ENCODE assay signal across 35 cellular contexts in genomic region chr1:185358957-185359356, GRCh38.
"Had no signal": no experiment of that assay in that cellular context is flagged by ENCODE, and none has a peak within 500 bp of the region (broad histone marks: within the 10 kb centered on the region; RNA-seq: fewer than 3 reads in every experiment).

No MANE protein-coding gene starts in this region.

- H3K27me3 Mint-ChIP-seq: activated naive CD4-positive, alpha-beta T cell treated with anti-CD3 and anti-CD28 coated beads, Interleukin-2, amount 50 U/mL, for 24 hours; activated naive CD8-positive, alpha-beta T cell treated with anti-CD3 and anti-CD28 coated beads, Interleukin-2, amount 10 ng/mL, durations not matched to agents 7 days and 5 days; activated T-cell treated with anti-CD3 and anti-CD28 coated beads, Interleukin-2, amount 50 U/mL, for 24 hours had no signal

- ATAC-seq: activated CD8-positive, alpha-beta T cell treated with anti-CD3 and anti-CD28 coated beads, Interleukin-2, amount 10 ng/mL, durations not matched to agents 7 days and 5 days; body of pancreas; PC-3 had no signal

- H3K27me3 ChIP-seq: ascending aorta, body of pancreas, breast epithelium, MG63, Peyer's patch had no signal

- H3K4me1 ChIP-seq: ascending aorta, body of pancreas, breast epithelium, Peyer's patch had no signal

- H3K36me3 Mint-ChIP-seq: IgD-negative memory B cell had no signal

- H3K9me3 ChIP-seq: body of pancreas, Peyer's patch had no signal

- DNase-seq: activated CD4-positive, alpha-beta T cell treated with anti-CD3 and anti-CD28 coated beads for 1 hour; activated CD4-positive, alpha-beta T cell treated with anti-CD3 and anti-CD28 coated beads for 48 hours; activated CD4-positive, alpha-beta T cell treated with anti-CD3 and anti-CD28 coated beads, Interleukin-2, amount 50 U/mL, for 48 hours; activated CD4-positive, CD25-positive, alpha-beta regulatory T cell; activated CD8-positive, alpha-beta T cell treated with anti-CD3 and anti-CD28 coated beads, Interleukin-2, amount 10 ng/mL, durations not matched to agents 7 days and 5 days; activated gamma-delta T cell; activated naive CD4-positive, alpha-beta T cell treated with Interleukin-2 at 50 U/mL for 16 hours; activated naive CD8-positive, alpha-beta T cell treated with anti-CD3 and anti-CD28 coated beads, Interleukin-2, amount 10 ng/mL, durations not matched to agents 7 days and 5 days; activated T-cell treated with anti-CD3 and anti-CD28 coated beads, Interleukin-2, amount 50 U/mL, for 24 hours; amygdala; body of pancreas; Kasumi-1; KG1; MG63; NCI-H1092; NCI-H1436 treated with DMSO at 0.1 percent for 48 hours; NCI-H1694 treated with DMSO at 0.1 percent for 48 hours; NCI-H2029; NCI-H345; NCI-H524 treated with DMSO at 0.1 percent for 48 hours; NCI-H748 treated with DMSO at 0.1 percent for 48 hours; NK-92 treated with Interleukin-12 subunit alpha and Interleukin-12 subunit beta, amount 100 ng/mL, for 24 hours; PC-3; Peyer's patch; RPMI8226; SW 1271; T-helper 1 cell; T-helper 2 cell; T-helper 9 cell; WERI-Rb-1 had no signal

- H3K4me3 Mint-ChIP-seq: activated CD8-positive, alpha-beta T cell treated with anti-CD3 and anti-CD28 coated beads, Interleukin-2, amount 10 ng/mL, durations not matched to agents 7 days and 5 days; activated naive CD4-positive, alpha-beta T cell treated with anti-CD3 and anti-CD28 coated beads, Interleukin-2, amount 50 U/mL, for 24 hours; activated naive CD8-positive, alpha-beta T cell treated with anti-CD3 and anti-CD28 coated beads, Interleukin-2, amount 10 ng/mL, durations not matched to agents 7 days and 5 days; activated T-cell treated with anti-CD3 and anti-CD28 coated beads, Interleukin-2, amount 50 U/mL, for 24 hours; IgD-negative memory B cell had no signal

- H3K4me3 ChIP-seq: ascending aorta, body of pancreas, breast epithelium, MG63, Peyer's patch had no signal

- H3K36me3 ChIP-seq: ascending aorta, breast epithelium, MG63, Peyer's patch, WERI-Rb-1 had no signal

- H3K27ac Mint-ChIP-seq: activated CD8-positive, alpha-beta T cell treated with anti-CD3 and anti-CD28 coated beads, Interleukin-2, amount 10 ng/mL, durations not matched to agents 7 days and 5 days; activated naive CD4-positive, alpha-beta T cell treated with anti-CD3 and anti-CD28 coated beads, Interleukin-2, amount 50 U/mL, for 24 hours; activated naive CD8-positive, alpha-beta T cell treated with anti-CD3 and anti-CD28 coated beads, Interleukin-2, amount 10 ng/mL, durations not matched to agents 7 days and 5 days; activated T-cell treated with anti-CD3 and anti-CD28 coated beads, Interleukin-2, amount 50 U/mL, for 24 hours; activated T-helper 2 cell treated with anti-CD3 and anti-CD28 coated beads, Interferon-gamma antibody, Interleukin-2, Interleukin-4, amounts not matched to agents 10 μg/mL and 5 μg/mL and 100 μg/mL, durations not matched to agents 14 hours and 24 hours and 36 hours; IgD-negative memory B cell had no signal

- H3K27ac ChIP-seq: ascending aorta, body of pancreas, breast epithelium, Peyer's patch, WERI-Rb-1 had no signal
